In the genomic region with DNA sequence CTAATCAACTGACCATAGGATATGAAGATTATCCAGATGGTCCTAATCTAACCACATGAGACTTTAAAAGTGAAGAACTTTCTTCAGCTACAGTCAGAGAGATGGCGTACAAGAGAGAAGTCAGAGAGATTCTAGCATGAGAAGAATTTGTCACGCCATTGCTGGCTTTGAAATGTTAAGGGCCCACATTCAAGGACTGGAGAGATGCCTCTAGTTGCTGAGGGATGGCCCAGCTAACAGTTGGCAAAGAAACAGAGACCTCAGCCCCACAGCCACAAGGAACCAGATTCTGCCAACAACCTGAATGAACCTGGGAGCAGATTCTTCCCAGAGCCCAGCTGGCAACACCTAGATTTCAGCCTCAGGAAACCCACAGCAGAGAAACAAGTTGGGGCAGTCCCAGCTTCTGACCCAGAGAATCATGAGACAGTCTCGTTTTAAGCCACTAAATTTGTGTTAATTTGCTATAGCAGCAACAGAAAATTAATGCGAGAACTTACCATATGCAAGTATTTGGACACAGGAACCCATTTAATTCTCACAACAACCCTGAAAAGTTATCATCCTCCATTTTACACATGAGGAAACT, we compare ENCODE assay signal across 27 cellular contexts.
DNase-seq lines count a peak whose midpoint lies in the region; ATAC-seq, FAIRE-seq and TF ChIP-seq lines count a peak whose summit lies in the region.
"Had no signal": no experiment of that assay in that cellular context is flagged by ENCODE, and none has a peak within 500 bp of the region (broad histone marks: within the 10 kb centered on the region; RNA-seq: fewer than 3 reads in every experiment).

No MANE protein-coding gene starts in this region.

- TF ChIP-seq CTCF in GM12878 (IDR thresholded peaks at IDR 0.05 in 2 of 3, conservative IDR thresholded peaks at IDR 0.05 in 1 of 3; ENCODE audit: control insufficient read depth in 2 of 3, extremely low read depth in 1 of 3, insufficient read depth in 1 of 3, low read depth in 3 of 3, low read length in 3 of 3): no peak

- no peak for TF ChIP-seq POLR2A in GM12878 (IDR thresholded peaks at IDR 0.05; ENCODE audit: low read depth, low read length)

- FAIRE-seq in GM12878 (lab: Jason Lieb, UNC): no peak
- FAIRE-seq in RCC 7860 (lab: Jason Lieb, UNC): no peak

- H2AFZ ChIP-seq in GM12878 (ENCODE audit: control insufficient read depth, low read depth, low read length): no peak overlapping the region

- in situ Hi-C loops in GM12878 (cut with MboI): no loop called here

- CTCF ChIA-PET in GM12878 (lab: Yijun Ruan, JAX): interaction anchor here (1.1 to 2.3 kb wide), 4 partner anchors 10 to 22 kb away, joined by 3 to 5 read pairs (median 4); no protein-coding TSS in a partner anchor

- ATAC-seq in GM19351 (IDR thresholded peaks at IDR 0.05; ENCODE audit: unreplicated experiment) (peak; percentile 63), HG02623 (IDR thresholded peaks at IDR 0.05; ENCODE audit: unreplicated experiment) (peak; percentile 55), GM12878 (peak; percentile 71), GM19397 (IDR thresholded peaks at IDR 0.05; ENCODE audit: unreplicated experiment) (no peak)
- ATAC-seq: lower lobe of right lung; sciatic nerve; stimulated activated naive CD8-positive, alpha-beta T cell treated with anti-CD3 and anti-CD28 coated beads, Interleukin-15, Interleukin-2, amounts not matched to agents 100 U/mL and 50 U/mL, for 24 hours; T-helper 17 cell had no signal

- 52% methylated on average over 4 of the region's 4 CpGs for WGBS in GM12878 (ENCODE audit: insufficient coverage, insufficient replicate concordance, low lambda C conversion rate, missing lambda C conversion rate)

- no peak overlapping the region for H3K9ac ChIP-seq in GM12878 (ENCODE audit: control insufficient read depth, insufficient read depth, low read length)
- H3K9ac ChIP-seq: BLaER1 treated with 17β-estradiol and CSF1 and Interleukin-3, amounts not matched to agents 10 nM and 100 nM had no signal

- H3K9me3 ChIP-seq in GM12878 (replicated peaks; ENCODE audit: control insufficient read depth, insufficient read depth, low read length): no peaks in the 10 kb centered on the region
- H3K9me3 ChIP-seq: BLaER1 treated with 17β-estradiol and CSF1 and Interleukin-3, amounts not matched to agents 10 nM and 100 nM; breast epithelium; Caco-2; lower lobe of right lung; thoracic aorta had no signal

- DNase-seq in ELF-1 (ENCODE audit: low read depth, low spot score) (peak; percentile 15), GM12878 (ENCODE audit: low read depth, low spot score) (no peak), activated gamma-delta T cell treated with Interleukin-2 at 50 U/mL for 16 hours (no peak), RCC 7860 (ENCODE audit: low spot score) (no peak)
- no peak for DNase-seq in effector CD8-positive, alpha-beta T cell (lab: John Stamatoyannopoulos, UW)
- DNase-seq: activated CD4-positive, alpha-beta T cell treated with anti-CD3 and anti-CD28 coated beads for 4 hours; activated CD8-positive, alpha-beta memory T cell treated with anti-CD3 and anti-CD28 coated beads for 24 hours; activated gamma-delta T cell; activated T-cell treated with anti-CD3 and anti-CD28 coated beads, Interleukin-2, amount 50 U/mL, for 1 hour; Caco-2; cortex of kidney; HCEC 1CT; Karpas-422; lower lobe of right lung; NCI-H1694; NCI-H2171; NCI-H526; stimulated activated naive CD8-positive, alpha-beta T cell treated with anti-CD3 and anti-CD28 coated beads, Interleukin-15, Interleukin-2, amounts not matched to agents 100 U/mL and 50 U/mL, for 24 hours; T-helper 17 cell had no signal

- POLR2A ChIA-PET in GM12878 (lab: Charles Lee): interaction anchor here (0.7 to 1.0 kb wide), 2 partner anchors 10 to 15 kb away, joined by 3 to 4 read pairs; no protein-coding TSS in a partner anchor

- no peaks in the 10 kb centered on the region for H4K20me1 ChIP-seq in GM12878 (ENCODE audit: control insufficient read depth, insufficient read depth)
- H4K20me1 ChIP-seq: BLaER1 treated with 17β-estradiol and CSF1 and Interleukin-3, amounts not matched to agents 10 nM and 100 nM had no signal

- H3K79me2 ChIP-seq in GM12878 (ENCODE audit: control insufficient read depth, insufficient read depth, low read length): peaks cover 10% of the 10 kb centered on the region

- no peak overlapping the region for H3K4me3 ChIP-seq in GM12878
- H3K4me3 ChIP-seq: BLaER1 treated with 17β-estradiol and CSF1 and Interleukin-3, amounts not matched to agents 10 nM and 100 nM; breast epithelium; lower lobe of right lung; SK-N-MC; thoracic aorta had no signal

- no peak for TF ChIP-seq RAD21 in GM12878 (IDR thresholded peaks at IDR 0.05; ENCODE audit: insufficient read depth, low read depth, low read length)

- H3K27ac ChIP-seq in GM12878 (ENCODE audit: control insufficient read depth, insufficient read depth): no peak overlapping the region
- H3K27ac ChIP-seq: BLaER1 treated with 17β-estradiol and CSF1 and Interleukin-3, amounts not matched to agents 10 nM and 100 nM; breast epithelium; lower lobe of right lung; SK-N-MC; thoracic aorta had no signal

- peak overlapping the region; percentile 72 for H3K4me2 ChIP-seq in GM12878 (ENCODE audit: control insufficient read depth, insufficient read depth)
- H3K4me2 ChIP-seq: BLaER1 treated with 17β-estradiol and CSF1 and Interleukin-3, amounts not matched to agents 10 nM and 100 nM had no signal

- RAD21 ChIA-PET in GM12878 (lab: Charles Lee; ENCODE audit: unreplicated experiment): interaction anchor here (0.9 to 1.5 kb wide), 3 partner anchors 11 to 132 kb away, joined by 3 to 6 read pairs (median 4); a partner anchor contains a TSS

- 0 out of 4 replicates have a peak, but pooled peaks of 1 of the 2 experiments have one; percentile 10 for TF ChIP-seq EP300 in GM12878 (IDR thresholded peaks at IDR 0.05; ENCODE audit: borderline replicate concordance in 1 of 2, control insufficient read depth in 1 of 2, low read depth in 2 of 2, low read length in 2 of 2)

- H3K27me3 ChIP-seq in GM12878 (replicated peaks in 1 of 2; ENCODE audit: control insufficient read depth in 2 of 2, insufficient read depth in 2 of 2, low read length in 1 of 2): no peaks in the 10 kb centered on the region
- H3K27me3 ChIP-seq: BLaER1 treated with 17β-estradiol and CSF1 and Interleukin-3, amounts not matched to agents 10 nM and 100 nM; breast epithelium had no signal

- SMC1A ChIA-PET in GM12878 (lab: Charles Lee; ENCODE audit: uncharacterized antibody, unreplicated experiment): interaction anchor here (0.6 to 1.6 kb wide), 15 partner anchors 10 to 294 kb away, joined by 3 to 8 read pairs (median 4); no protein-coding TSS in a partner anchor

- BruUV-seq in GM12878 (replicated peaks; lab: Mats Ljungman, UMichigan): no TSS peak

- intact Hi-C loops in GM12878 (cut with micrococcal nuclease; ENCODE audit: unreplicated experiment): no loop called here

- no peaks in the 10 kb centered on the region for H3K36me3 ChIP-seq in GM12878 (ENCODE audit: control insufficient read depth in 2 of 2, insufficient read depth in 2 of 2, low read length in 1 of 2)
- H3K36me3 ChIP-seq: BLaER1 treated with 17β-estradiol and CSF1 and Interleukin-3, amounts not matched to agents 10 nM and 100 nM; breast epithelium; lower lobe of right lung; thoracic aorta had no signal

- H3K4me1 ChIP-seq in GM12878 (ENCODE audit: control insufficient read depth, insufficient read depth, low read length): peaks cover 8% of the 10 kb centered on the region
- H3K4me1 ChIP-seq: BLaER1 treated with 17β-estradiol and CSF1 and Interleukin-3, amounts not matched to agents 10 nM and 100 nM; breast epithelium; Caco-2; lower lobe of right lung had no signal

TF ChIP-seq in GM12878, 131 proteins besides CTCF, POLR2A, EP300 and RAD21 (continues in another document):
- peak; percentile 14 to 51; a peak in 1 of 4 replicates for TF ChIP-seq IKZF2 (IDR thresholded peaks at IDR 0.05)
- TF ChIP-seq, protein P1, sequence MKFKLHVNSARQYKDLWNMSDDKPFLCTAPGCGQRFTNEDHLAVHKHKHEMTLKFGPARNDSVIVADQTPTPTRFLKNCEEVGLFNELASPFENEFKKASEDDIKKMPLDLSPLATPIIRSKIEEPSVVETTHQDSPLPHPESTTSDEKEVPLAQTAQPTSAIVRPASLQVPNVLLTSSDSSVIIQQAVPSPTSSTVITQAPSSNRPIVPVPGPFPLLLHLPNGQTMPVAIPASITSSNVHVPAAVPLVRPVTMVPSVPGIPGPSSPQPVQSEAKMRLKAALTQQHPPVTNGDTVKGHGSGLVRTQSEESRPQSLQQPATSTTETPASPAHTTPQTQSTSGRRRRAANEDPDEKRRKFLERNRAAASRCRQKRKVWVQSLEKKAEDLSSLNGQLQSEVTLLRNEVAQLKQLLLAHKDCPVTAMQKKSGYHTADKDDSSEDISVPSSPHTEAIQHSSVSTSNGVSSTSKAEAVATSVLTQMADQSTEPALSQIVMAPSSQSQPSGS (IDR thresholded peaks at IDR 0.05; ENCODE audit: low read length): no peak
- TF ChIP-seq RAD51 (IDR thresholded peaks at IDR 0.05): no peak
- TF ChIP-seq BACH1 (IDR thresholded peaks at IDR 0.05; ENCODE audit: borderline replicate concordance): 0 out of 2 replicates have a peak, but pooled peaks have one; percentile 33
- TF ChIP-seq SMARCA5 (IDR thresholded peaks at IDR 0.05): no peak
- no peak for TF ChIP-seq STAT3 (IDR thresholded peaks at IDR 0.05; ENCODE audit: low read depth, low read length)
- TF ChIP-seq, protein P2, sequence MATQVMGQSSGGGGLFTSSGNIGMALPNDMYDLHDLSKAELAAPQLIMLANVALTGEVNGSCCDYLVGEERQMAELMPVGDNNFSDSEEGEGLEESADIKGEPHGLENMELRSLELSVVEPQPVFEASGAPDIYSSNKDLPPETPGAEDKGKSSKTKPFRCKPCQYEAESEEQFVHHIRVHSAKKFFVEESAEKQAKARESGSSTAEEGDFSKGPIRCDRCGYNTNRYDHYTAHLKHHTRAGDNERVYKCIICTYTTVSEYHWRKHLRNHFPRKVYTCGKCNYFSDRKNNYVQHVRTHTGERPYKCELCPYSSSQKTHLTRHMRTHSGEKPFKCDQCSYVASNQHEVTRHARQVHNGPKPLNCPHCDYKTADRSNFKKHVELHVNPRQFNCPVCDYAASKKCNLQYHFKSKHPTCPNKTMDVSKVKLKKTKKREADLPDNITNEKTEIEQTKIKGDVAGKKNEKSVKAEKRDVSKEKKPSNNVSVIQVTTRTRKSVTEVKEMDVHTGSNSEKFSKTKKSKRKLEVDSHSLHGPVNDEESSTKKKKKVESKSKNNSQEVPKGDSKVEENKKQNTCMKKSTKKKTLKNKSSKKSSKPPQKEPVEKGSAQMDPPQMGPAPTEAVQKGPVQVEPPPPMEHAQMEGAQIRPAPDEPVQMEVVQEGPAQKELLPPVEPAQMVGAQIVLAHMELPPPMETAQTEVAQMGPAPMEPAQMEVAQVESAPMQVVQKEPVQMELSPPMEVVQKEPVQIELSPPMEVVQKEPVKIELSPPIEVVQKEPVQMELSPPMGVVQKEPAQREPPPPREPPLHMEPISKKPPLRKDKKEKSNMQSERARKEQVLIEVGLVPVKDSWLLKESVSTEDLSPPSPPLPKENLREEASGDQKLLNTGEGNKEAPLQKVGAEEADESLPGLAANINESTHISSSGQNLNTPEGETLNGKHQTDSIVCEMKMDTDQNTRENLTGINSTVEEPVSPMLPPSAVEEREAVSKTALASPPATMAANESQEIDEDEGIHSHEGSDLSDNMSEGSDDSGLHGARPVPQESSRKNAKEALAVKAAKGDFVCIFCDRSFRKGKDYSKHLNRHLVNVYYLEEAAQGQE (IDR thresholded peaks at IDR 0.05; ENCODE audit: low read depth, low read length): no peak
